In the genomic region with DNA sequence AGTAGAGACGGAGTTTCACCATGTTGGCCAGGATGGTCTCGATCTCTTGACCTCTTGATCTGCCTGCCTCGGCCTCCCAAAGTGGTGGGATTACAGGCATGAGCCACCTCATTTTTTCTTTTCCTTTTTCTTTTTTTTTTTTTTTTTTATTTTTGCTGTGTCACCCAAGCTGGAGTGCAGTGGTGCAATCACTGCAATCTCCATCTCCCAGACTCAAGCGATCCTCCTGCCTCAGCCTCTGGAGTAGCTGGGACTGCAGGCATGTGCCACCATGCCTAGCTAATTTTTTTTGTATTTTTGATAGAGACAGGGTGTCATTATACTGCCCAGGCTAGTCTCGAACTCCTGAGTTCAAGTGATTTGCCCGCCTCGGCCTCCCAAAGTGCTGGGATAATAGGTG, we compare ENCODE assay signal across 1 cellular context.
TF ChIP-seq lines count a peak whose summit lies in the region.

No MANE protein-coding gene starts in this region.

TF ChIP-seq in A549, 52 proteins besides CTCF, POLR2A, EP300 and RAD21:
- 0 out of 2 replicates have a peak, but pooled peaks have one; percentile 21 for TF ChIP-seq NFE2L2 (conservative IDR thresholded peaks at IDR 0.05; ENCODE audit: low read length)
- TF ChIP-seq MAFK (IDR thresholded peaks at IDR 0.05; ENCODE audit: partially characterized antibody) = peak; percentile 52
